Comparison of ENCODE assay signal across 10 cellular contexts in genomic region chr9:88532320-88532719, GRCh38. TPM values are rescaled to one million over a fixed set of nuclear protein-coding genes. Genes with fewer than 3 reads are reported as not detected.
DNase-seq lines count a peak whose midpoint lies in the region; ATAC-seq, FAIRE-seq and TF ChIP-seq lines count a peak whose summit lies in the region.
"Had no signal": no experiment of that assay in that cellular context is flagged by ENCODE, and none has a peak within 500 bp of the region (broad histone marks: within the 10 kb centered on the region; RNA-seq: fewer than 3 reads in every experiment).

No MANE protein-coding gene starts in this region.

- H3K4me1 ChIP-seq in fibroblast of lung (ENCODE audit: control insufficient read depth, extremely low read depth, insufficient read depth, low read length) (peaks cover 21% of the 10 kb centered on the region), osteoblast (ENCODE audit: insufficient read depth, low read length) (peaks cover 56% of the 10 kb centered on the region)

- no peak overlapping the region for H3K27ac ChIP-seq in fibroblast of lung (ENCODE audit: insufficient read depth, low read length)
- peak overlapping the region; percentile 47 for H3K27ac ChIP-seq in osteoblast (ENCODE audit: low read depth, low read length)

- no peak overlapping the region for H3K9ac ChIP-seq in fibroblast of lung (ENCODE audit: insufficient read depth, low read length)

- H3K36me3 ChIP-seq in fibroblast of lung (ENCODE audit: control insufficient read depth, insufficient read depth, low read length) (no peaks in the 10 kb centered on the region), osteoblast (ENCODE audit: insufficient read depth, low read length) (peaks cover 8% of the 10 kb centered on the region)

- peaks cover 16% of the 10 kb centered on the region for H3K79me2 ChIP-seq in fibroblast of lung (ENCODE audit: control insufficient read depth, insufficient read depth, low read length)
- peaks cover 47% of the 10 kb centered on the region for H3K79me2 ChIP-seq in osteoblast (ENCODE audit: insufficient read depth, low read length)

- H4K20me1 ChIP-seq in fibroblast of lung (ENCODE audit: control insufficient read depth, extremely low read depth, insufficient read depth, low read length) (no peaks in the 10 kb centered on the region), osteoblast (ENCODE audit: insufficient read depth, low read length) (no peaks in the 10 kb centered on the region)

- no peak for ATAC-seq in HG03442 (IDR thresholded peaks at IDR 0.05; ENCODE audit: unreplicated experiment)
- no peak for ATAC-seq in GM18498 (IDR thresholded peaks at IDR 0.05; ENCODE audit: unreplicated experiment)
- no peak for ATAC-seq in HG02678 (IDR thresholded peaks at IDR 0.05; ENCODE audit: unreplicated experiment)

- DNase-seq in NCI-H1436 (lab: John Stamatoyannopoulos, UW) (peak; percentile 41), fibroblast of lung (ENCODE audit: low read depth in 2 of 2) (peak; percentile 51 to 68), osteoblast (ENCODE audit: insufficient read length, low spot score, missing footprints) (peak; percentile 89), NAMALWA (ENCODE audit: low spot score) (no peak)

- H3K4me3 ChIP-seq in fibroblast of lung (replicated peaks in 1 of 4; ENCODE audit: control extremely low read depth in 1 of 4, insufficient read depth in 1 of 4, low read depth in 3 of 4, low read length in 4 of 4) (peak overlapping the region in 1 of 4 experiments; percentile 40), osteoblast (ENCODE audit: insufficient read depth, low read length) (peak overlapping the region; percentile 57)

- FAIRE-seq in G401.6 (lab: Jason Lieb, UNC) = peak; percentile 91

- H3K4me2 ChIP-seq in fibroblast of lung (ENCODE audit: extremely low read depth, insufficient read depth, low read length) (peak overlapping the region; percentile 3), osteoblast (ENCODE audit: insufficient read depth, low read length) (peak overlapping the region; percentile 80)

- no peaks in the 10 kb centered on the region for H3K27me3 ChIP-seq in fibroblast of lung (ENCODE audit: control insufficient read depth, insufficient read depth, low read length)
- H3K27me3 ChIP-seq in osteoblast (ENCODE audit: insufficient read depth, low read length) = no peaks in the 10 kb centered on the region

- H2AFZ ChIP-seq in fibroblast of lung (ENCODE audit: low read length) = no peak overlapping the region
- H2AFZ ChIP-seq in osteoblast (ENCODE audit: low read length) = peak overlapping the region; percentile 66

- TF ChIP-seq CTCF in fibroblast of lung (conservative IDR thresholded peaks at IDR 0.05 in 1 of 2, IDR thresholded peaks at IDR 0.05 in 1 of 2; ENCODE audit: low read depth in 1 of 2, low read length in 2 of 2) (no peak), osteoblast (IDR thresholded peaks at IDR 0.05; ENCODE audit: extremely low read depth, low read depth, low read length) (no peak)

- H3K9me3 ChIP-seq in fibroblast of lung (ENCODE audit: control insufficient read depth, insufficient read depth, low read depth, low read length) = no peaks in the 10 kb centered on the region
- no peaks in the 10 kb centered on the region for H3K9me3 ChIP-seq in osteoblast (ENCODE audit: low read depth, low read length)

RNA-seq across cellular contexts. Expression of gene NXNL2, which starts 2.7 kb away (rescaled TPM):
- total RNA-seq in fibroblast of lung (0.77 and 1.3 TPM in 2 replicates), osteoblast (3.3 and 7.4 TPM in 2 replicates)
- 0.44 and 0.50 TPM in 2 replicates for polyA plus RNA-seq in fibroblast of lung
- polyA plus RNA-seq in fibroblast of lung (2012) = 0.45 and 0.92 TPM in 2 replicates
- 0.41 TPM in 1 of 2 replicates, not detected in the other for polyA minus RNA-seq in fibroblast of lung (ENCODE audit: low replicate concordance)
- total RNA-seq: pulmonary artery endothelial cell; T-helper 1 cell treated with Interleukin-12 subunit alpha and Interleukin-12 subunit beta and Interleukin-4 antibody, amounts not matched to agents 30 ng/mL and 1 ng/mL, for 36 hours had no signal
